Comparison of ENCODE assay signal across 13 cellular contexts in the genomic region with DNA sequence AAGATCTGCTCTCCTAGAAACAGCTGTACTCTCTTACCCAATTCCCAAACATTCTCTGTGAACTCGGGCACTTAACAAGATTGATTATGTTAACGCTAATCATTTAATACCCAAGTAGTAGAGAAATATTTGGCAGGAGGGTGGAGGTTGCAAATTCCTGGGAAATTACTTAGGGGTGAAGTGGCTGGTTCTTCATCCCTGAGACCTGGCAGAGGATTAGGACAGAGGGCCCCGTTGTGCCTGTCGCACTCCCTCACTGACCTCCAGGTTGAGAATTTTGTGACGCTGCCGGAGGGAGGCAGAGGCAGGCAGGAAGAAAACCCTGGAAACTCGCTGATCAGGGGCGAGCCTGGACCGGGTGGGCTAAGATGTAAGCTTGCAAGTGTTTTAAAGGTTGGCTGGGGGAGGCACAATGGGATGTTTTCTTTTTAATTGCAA.
A peak's percentile ranks its signal among the peaks of the same experiment; 100 is the strongest.
DNase-seq lines count a peak whose midpoint lies in the region; ATAC-seq lines count a peak whose summit lies in the region.
"Had no signal": no experiment of that assay in that cellular context is flagged by ENCODE, and none has a peak within 500 bp of the region (broad histone marks: within the 10 kb centered on the region; RNA-seq: fewer than 3 reads in every experiment).

No MANE protein-coding gene starts in this region.

- peak; percentile 28 to 30 for ATAC-seq in right cardiac atrium
- peak; percentile 43 for ATAC-seq in sciatic nerve
- no peak for ATAC-seq in HG03460 (IDR thresholded peaks at IDR 0.05; ENCODE audit: unreplicated experiment)
- ATAC-seq in HG03025 (IDR thresholded peaks at IDR 0.05; ENCODE audit: low FRiP score, unreplicated experiment) = no peak
- ATAC-seq: natural killer cell treated with Interleukin-12 subunit alpha and Interleukin-12 subunit beta and Interleukin-15 and Interleukin-18, amount 100 ng/mL, for 72 hours had no signal

- H3K27me3 Mint-ChIP-seq in activated naive CD8-positive, alpha-beta T cell treated with anti-CD3 and anti-CD28 coated beads for 36 hours = peaks cover 5% of the 10 kb centered on the region

- no peak overlapping the region for H3K27ac Mint-ChIP-seq in activated naive CD8-positive, alpha-beta T cell treated with anti-CD3 and anti-CD28 coated beads for 36 hours
- H3K27ac Mint-ChIP-seq: CD4-positive, alpha-beta memory T cell; natural killer cell treated with Interleukin-12 subunit alpha and Interleukin-12 subunit beta and Interleukin-15 and Interleukin-18, amount 100 ng/mL, for 72 hours had no signal

- H3K4me1 Mint-ChIP-seq in activated naive CD8-positive, alpha-beta T cell treated with anti-CD3 and anti-CD28 coated beads for 36 hours = no peaks in the 10 kb centered on the region
- H3K4me1 Mint-ChIP-seq: CD4-positive, alpha-beta memory T cell had no signal

- no peaks in the 10 kb centered on the region for H3K27me3 ChIP-seq in adipocyte (replicated peaks; ENCODE audit: control insufficient read depth, insufficient read depth, low read length)
- no peaks in the 10 kb centered on the region for H3K27me3 ChIP-seq in right cardiac atrium (ENCODE audit: control insufficient read depth, insufficient read depth)

- peak; percentile 76 for DNase-seq in AG20443 (ENCODE audit: low spot score)
- DNase-seq in adipocyte (ENCODE audit: low read depth) = peak; percentile 15
- peak in 1 of 3 donors; percentile 56 for DNase-seq in right cardiac atrium
- no peak for DNase-seq in sciatic nerve (ENCODE audit: low spot score)
- DNase-seq in activated naive CD8-positive, alpha-beta T cell treated with anti-CD3 and anti-CD28 coated beads for 36 hours = no peak
- DNase-seq in globus pallidus (ENCODE audit: low spot score) = no peak
- DNase-seq: activated T-cell treated with anti-CD3 and anti-CD28 coated beads, Interleukin-2, amount 50 U/mL, for 1 hour; CD4-positive, alpha-beta memory T cell; NCI-H524 treated with DMSO at 0.1 percent for 48 hours; SHP77 treated with DMSO at 0.1 percent for 48 hours had no signal

- H3K4me3 ChIP-seq in adipocyte (ENCODE audit: low read length) = peak overlapping the region; percentile 84
- no peak overlapping the region for H3K4me3 ChIP-seq in right cardiac atrium (ENCODE audit: low read length)

- intact Hi-C loops in right cardiac atrium (cut with DNase I) (loop anchor here in 1 of 4 donors (10.0 kb wide), 1 partner anchor 418 kb away; no protein-coding TSS in a partner anchor), sciatic nerve (cut with DNase I) (no loop called here)

- no peaks in the 10 kb centered on the region for H3K9me3 Mint-ChIP-seq in activated naive CD8-positive, alpha-beta T cell treated with anti-CD3 and anti-CD28 coated beads for 36 hours
- H3K9me3 Mint-ChIP-seq: CD4-positive, alpha-beta memory T cell; natural killer cell treated with Interleukin-12 subunit alpha and Interleukin-12 subunit beta and Interleukin-15 and Interleukin-18, amount 100 ng/mL, for 72 hours had no signal

- H3K4me3 Mint-ChIP-seq in activated naive CD8-positive, alpha-beta T cell treated with anti-CD3 and anti-CD28 coated beads for 36 hours = no peak overlapping the region
- H3K4me3 Mint-ChIP-seq: CD4-positive, alpha-beta memory T cell; natural killer cell treated with Interleukin-12 subunit alpha and Interleukin-12 subunit beta and Interleukin-15 and Interleukin-18, amount 100 ng/mL, for 72 hours had no signal

- H3K4me1 ChIP-seq in adipocyte (ENCODE audit: control insufficient read depth, insufficient read depth, low read length) (peaks cover 62% of the 10 kb centered on the region), right cardiac atrium (ENCODE audit: control insufficient read depth, insufficient read depth, low read length) (no peaks in the 10 kb centered on the region)

- 62% methylated on average over 9 of the region's 9 CpGs for WGBS in right cardiac atrium

- no peaks in the 10 kb centered on the region for H3K36me3 Mint-ChIP-seq in activated naive CD8-positive, alpha-beta T cell treated with anti-CD3 and anti-CD28 coated beads for 36 hours
- H3K36me3 Mint-ChIP-seq: CD4-positive, alpha-beta memory T cell; natural killer cell treated with Interleukin-12 subunit alpha and Interleukin-12 subunit beta and Interleukin-15 and Interleukin-18, amount 100 ng/mL, for 72 hours had no signal

- H3K36me3 ChIP-seq in adipocyte (ENCODE audit: control insufficient read depth, insufficient read depth, low read length, severe bottlenecking) = peaks cover 9% of the 10 kb centered on the region

- H3K9me3 ChIP-seq in adipocyte (ENCODE audit: control insufficient read depth, low read length) (no peaks in the 10 kb centered on the region), right cardiac atrium (ENCODE audit: control insufficient read depth, low read length) (no peaks in the 10 kb centered on the region)

- H3K9ac ChIP-seq in adipocyte (ENCODE audit: low read length) = peak overlapping the region; percentile 81

- peak overlapping the region; percentile 1 for H3K27ac ChIP-seq in right cardiac atrium (ENCODE audit: low read length)

Comparison
In these comparisons a context has a peak if more than half of its experiments do, and no peak if none do; other contexts are left out.
1. DNase-seq: peak in AG20443 (single experiment) and adipocyte (single experiment); none in sciatic nerve (single experiment), activated naive CD8-positive, alpha-beta T cell treated with anti-CD3 and anti-CD28 coated beads for 36 hours (single experiment) and globus pallidus (single experiment).
2. ATAC-seq: peak in right cardiac atrium (2 of 2) and sciatic nerve (single experiment); none in HG03460 (single experiment) and HG03025 (single experiment).